In genomic region chr15:60346653-60347052, GRCh38 we compare ENCODE assay signal across 1 cellular context.
TF ChIP-seq lines count a peak whose summit lies in the region.

No MANE protein-coding gene starts in this region.

TF ChIP-seq in endothelial cell of umbilical vein, 7 proteins besides CTCF, POLR2A, EP300 and RAD21:
- no peak for TF ChIP-seq MAX (IDR thresholded peaks at IDR 0.05; ENCODE audit: insufficient read depth, insufficient read length)
- TF ChIP-seq JUN (IDR thresholded peaks at IDR 0.05; ENCODE audit: borderline replicate concordance, insufficient read depth, insufficient read length, low read depth), result no peak
- TF ChIP-seq MYC (IDR thresholded peaks at IDR 0.05; ENCODE audit: low read depth, low read length), result no peak
- TF ChIP-seq POLR2AphosphoS5 (IDR thresholded peaks at IDR 0.05; ENCODE audit: insufficient read depth, low read depth, low read length), result no peak
- no peak for TF ChIP-seq FOS (IDR thresholded peaks at IDR 0.05; ENCODE audit: borderline replicate concordance, insufficient read depth, low read length)
- TF ChIP-seq GATA2 (IDR thresholded peaks at IDR 0.05; ENCODE audit: insufficient read depth, insufficient read length, low read depth, low read length), result no peak
